ENCODE assay signal across 10 cellular contexts in genomic region chr17:48604770-48605329, GRCh38. TPM values are rescaled to one million over a fixed set of nuclear protein-coding genes. Genes with fewer than 3 reads are reported as not detected.
A peak's percentile ranks its signal among the peaks of the same experiment; 100 is the strongest.
DNase-seq lines count a peak whose midpoint lies in the region; ATAC-seq and TF ChIP-seq lines count a peak whose summit lies in the region.
"Had no signal": no experiment of that assay in that cellular context is flagged by ENCODE, and none has a peak within 500 bp of the region (broad histone marks: within the 10 kb centered on the region; RNA-seq: fewer than 3 reads in every experiment).

Gene HOXB6, minus strand, starts transcription at chr17:48604986. Its CDS starts 6,836 bp downstream, at chr17:48598150.

- H3K9me2 ChIP-seq in HCT116 (ENCODE audit: insufficient read depth): no peaks in the 10 kb centered on the region

- peaks cover 4% of the 10 kb centered on the region; the same call in 1 of the 2 replicates for H4K20me1 ChIP-seq in HCT116 (ENCODE audit: insufficient read depth)

- no peak for TF ChIP-seq RAD21 in HCT116 (IDR thresholded peaks at IDR 0.05; ENCODE audit: low read depth)

- H3K4me1 ChIP-seq in HCT116 (ENCODE audit: control insufficient read depth in 1 of 2, insufficient read depth in 2 of 2, low read length in 2 of 2) (peaks cover 45 to 69% of the 10 kb centered on the region in 2 experiments), iPS-15b (ENCODE audit: control insufficient read depth, insufficient read depth, low read length) (peaks cover 2% of the 10 kb centered on the region)
- H3K4me1 ChIP-seq: HAP-1 had no signal

- H3K9ac ChIP-seq in HCT116 (ENCODE audit: low read length) (peak within 1 kb of the TSS; percentile 83), iPS-15b (ENCODE audit: low read depth, low read length) (no peak within 1 kb of the TSS)

- POLR2A ChIA-PET in HCT116 (lab: Charles Lee): interaction anchor here (0.5 to 1.6 kb wide), 5 partner anchors 9 to 556 kb away, joined by 3 to 6 read pairs (median 4); partner anchors contain the start of gene NFE2L1

- TF ChIP-seq CTCF in HCT116 (IDR thresholded peaks at IDR 0.05 in 2 of 3, conservative IDR thresholded peaks at IDR 0.05 in 1 of 3; ENCODE audit: borderline replicate concordance in 1 of 3, insufficient read depth in 1 of 3, low read depth in 2 of 3, low read length in 2 of 3): 0 out of 6 replicates have a peak, but pooled peaks of 2 of the 3 experiments have one; percentile 8 to 9

- peaks cover 25% of the 10 kb centered on the region for H3K4me1 Mint-ChIP-seq in stimulated activated naive CD8-positive, alpha-beta T cell treated with anti-CD3 and anti-CD28 coated beads, Interleukin-15, amount 100 ng/mL, for 72 hours
- H3K4me1 Mint-ChIP-seq in activated T-helper 2 cell treated with anti-CD3 and anti-CD28 coated beads, Interferon-gamma antibody, Interleukin-2, Interleukin-4, amounts not matched to agents 10 μg/mL and 5 μg/mL and 100 μg/mL, durations not matched to agents 14 hours and 24 hours and 36 hours (ENCODE audit: low read depth): peaks cover 7% of the 10 kb centered on the region
- H3K4me1 Mint-ChIP-seq: activated T-helper 17 cell treated with anti-CD3 and anti-CD28 coated beads, Interleukin-2, amount 50 U/mL, for 72 hours had no signal

- no peaks in the 10 kb centered on the region for H3K36me3 Mint-ChIP-seq in activated T-helper 2 cell treated with anti-CD3 and anti-CD28 coated beads, Interferon-gamma antibody, Interleukin-2, Interleukin-4, amounts not matched to agents 10 μg/mL and 5 μg/mL and 100 μg/mL, durations not matched to agents 14 hours and 24 hours and 36 hours (ENCODE audit: low read depth)

- H3K9me3 ChIP-seq in HCT116 (ENCODE audit: control insufficient read depth in 1 of 2, insufficient read depth in 1 of 2, low read depth in 1 of 2, low read length in 2 of 2) (no peaks in the 10 kb centered on the region), iPS-15b (ENCODE audit: control insufficient read depth, insufficient read depth, low read length) (no peaks in the 10 kb centered on the region)
- H3K9me3 ChIP-seq: HAP-1 had no signal

- ATAC-seq in HCT116 (peak; percentile 35), GM21528 (IDR thresholded peaks at IDR 0.05; ENCODE audit: low FRiP score, unreplicated experiment) (no peak), GM18870 (IDR thresholded peaks at IDR 0.05; ENCODE audit: unreplicated experiment) (no peak)
- no peak for ATAC-seq in stimulated activated naive CD8-positive, alpha-beta T cell treated with anti-CD3 and anti-CD28 coated beads, Interleukin-15, amount 100 ng/mL, for 72 hours
- ATAC-seq: activated T-helper 17 cell treated with anti-CD3 and anti-CD28 coated beads, Interleukin-2, amount 50 U/mL, for 72 hours had no signal

- H3K27ac ChIP-seq in HCT116 (ENCODE audit: low read depth, low read length): peak within 1 kb of the TSS; percentile 94

- BruUV-seq in HCT116 (replicated peaks; lab: Mats Ljungman, UMichigan): TSS peak; percentile 73

- CTCF ChIA-PET in HCT116 (lab: Charles Lee): interaction anchor here (0.8 to 1.2 kb wide), 2 partner anchors 67 to 344 kb away, joined by 5 to 6 read pairs; no protein-coding TSS in a partner anchor

- H3K27me3 ChIP-seq in HCT116 (ENCODE audit: insufficient read depth, low read length) (no peaks in the 10 kb centered on the region), iPS-15b (ENCODE audit: control insufficient read depth, insufficient read depth, low read length) (peaks cover 99% of the 10 kb centered on the region)

- peak within 1 kb of the TSS; percentile 86 for H2AFZ ChIP-seq in HCT116 (ENCODE audit: low read depth, low read length, poor library complexity, severe bottlenecking)

- H3K9me3 Mint-ChIP-seq in stimulated activated naive CD8-positive, alpha-beta T cell treated with anti-CD3 and anti-CD28 coated beads, Interleukin-15, amount 100 ng/mL, for 72 hours: no peaks in the 10 kb centered on the region
- H3K9me3 Mint-ChIP-seq in activated T-helper 2 cell treated with anti-CD3 and anti-CD28 coated beads, Interferon-gamma antibody, Interleukin-2, Interleukin-4, amounts not matched to agents 10 μg/mL and 5 μg/mL and 100 μg/mL, durations not matched to agents 14 hours and 24 hours and 36 hours: no peaks in the 10 kb centered on the region
- H3K9me3 Mint-ChIP-seq: activated T-helper 17 cell treated with anti-CD3 and anti-CD28 coated beads, Interleukin-2, amount 50 U/mL, for 72 hours had no signal

- peak within 1 kb of the TSS; percentile 82 for H3K4me2 ChIP-seq in HCT116 (ENCODE audit: low read length)

- RAD21 ChIA-PET in HCT116 (lab: Charles Lee; ENCODE audit: low non-redundant PET in 1 of 2, low total read pairs in 2 of 2, uncharacterized antibody in 2 of 2, unreplicated experiment in 2 of 2): interaction anchor here (0.7 kb wide), 2 partner anchors 14 to 389 kb away, joined by 3 to 7 read pairs; no protein-coding TSS in a partner anchor

- H3K4me3 ChIP-seq in HCT116 (replicated peaks in 1 of 2; ENCODE audit: low read depth in 1 of 2, low read length in 2 of 2) (peak within 1 kb of the TSS; percentile 78 to 87), iPS-15b (ENCODE audit: low read depth, low read length) (peak within 1 kb of the TSS; percentile 13)
- H3K4me3 ChIP-seq: HAP-1 had no signal

- H3K4me3 Mint-ChIP-seq in stimulated activated naive CD8-positive, alpha-beta T cell treated with anti-CD3 and anti-CD28 coated beads, Interleukin-15, amount 100 ng/mL, for 72 hours: peak within 1 kb of the TSS; percentile 49 to 54
- H3K4me3 Mint-ChIP-seq in activated T-helper 2 cell treated with anti-CD3 and anti-CD28 coated beads, Interferon-gamma antibody, Interleukin-2, Interleukin-4, amounts not matched to agents 10 μg/mL and 5 μg/mL and 100 μg/mL, durations not matched to agents 14 hours and 24 hours and 36 hours (ENCODE audit: low read depth): no peak within 1 kb of the TSS
- H3K4me3 Mint-ChIP-seq: activated T-helper 17 cell treated with anti-CD3 and anti-CD28 coated beads, Interleukin-2, amount 50 U/mL, for 72 hours had no signal

- in situ Hi-C loops in SK-MEL-5 (cut with HindIII; ENCODE audit: low pct_unique_long_range_greater_than_20kb, low sequenced_read_pairs): no loop called here

- peak; percentile 86 for TF ChIP-seq POLR2A in HCT116 (IDR thresholded peaks at IDR 0.05; ENCODE audit: borderline replicate concordance, extremely low read depth, insufficient read depth, insufficient read length)

- intact Hi-C loops in HCT116 (cut with micrococcal nuclease): no loop called here
- intact Hi-C loops in activated T-helper 2 cell treated with anti-CD3 and anti-CD28 coated beads, Interferon-gamma antibody, Interleukin-2, Interleukin-4, amounts not matched to agents 10 μg/mL and 5 μg/mL and 100 μg/mL, durations not matched to agents 14 hours and 24 hours and 36 hours (cut with micrococcal nuclease): no loop called here

- peaks cover 75% of the 10 kb centered on the region for H3K79me2 ChIP-seq in HCT116 (ENCODE audit: insufficient read depth, low read length)

- no peak within 1 kb of the TSS for H3K27ac Mint-ChIP-seq in stimulated activated naive CD8-positive, alpha-beta T cell treated with anti-CD3 and anti-CD28 coated beads, Interleukin-15, amount 100 ng/mL, for 72 hours
- H3K27ac Mint-ChIP-seq in activated T-helper 2 cell treated with anti-CD3 and anti-CD28 coated beads, Interferon-gamma antibody, Interleukin-2, Interleukin-4, amounts not matched to agents 10 μg/mL and 5 μg/mL and 100 μg/mL, durations not matched to agents 14 hours and 24 hours and 36 hours: no peak within 1 kb of the TSS
- H3K27ac Mint-ChIP-seq: activated T-helper 17 cell treated with anti-CD3 and anti-CD28 coated beads, Interleukin-2, amount 50 U/mL, for 72 hours had no signal

- H3K36me3 ChIP-seq in HCT116 (ENCODE audit: control insufficient read depth in 1 of 2, insufficient read depth in 2 of 2, low read length in 2 of 2) (peaks cover 0 to 4% of the 10 kb centered on the region in 2 experiments; a peak in 1 of 4 replicates), iPS-15b (ENCODE audit: control insufficient read depth, insufficient read depth, low read length) (no peaks in the 10 kb centered on the region)
- H3K36me3 ChIP-seq: HAP-1 had no signal

- DNase-seq in HCT116 (ENCODE audit: low read depth, low spot score): no peak
- peak; percentile 58 for DNase-seq in SK-MEL-5 (ENCODE audit: low read depth, low spot score)
- no peak for DNase-seq in stimulated activated naive CD8-positive, alpha-beta T cell treated with anti-CD3 and anti-CD28 coated beads, Interleukin-15, amount 100 ng/mL, for 72 hours
- no peak for DNase-seq in activated T-helper 2 cell treated with anti-CD3 and anti-CD28 coated beads, Interferon-gamma antibody, Interleukin-2, Interleukin-4, amounts not matched to agents 10 μg/mL and 5 μg/mL and 100 μg/mL, durations not matched to agents 14 hours and 24 hours and 36 hours (ENCODE audit: low spot score)
- no peak for DNase-seq in stimulated activated CD4-positive, alpha-beta T cell treated with anti-CD3 and anti-CD28 coated beads, Interleukin-2, amount 100 ng/mL, for 48 hours

- peaks cover 100% of the 10 kb centered on the region for H3K27me3 Mint-ChIP-seq in stimulated activated naive CD8-positive, alpha-beta T cell treated with anti-CD3 and anti-CD28 coated beads, Interleukin-15, amount 100 ng/mL, for 72 hours
- H3K27me3 Mint-ChIP-seq in activated T-helper 2 cell treated with anti-CD3 and anti-CD28 coated beads, Interferon-gamma antibody, Interleukin-2, Interleukin-4, amounts not matched to agents 10 μg/mL and 5 μg/mL and 100 μg/mL, durations not matched to agents 14 hours and 24 hours and 36 hours (ENCODE audit: low read depth): peaks cover 90% of the 10 kb centered on the region

TF ChIP-seq in HCT116, 20 proteins besides CTCF, POLR2A, EP300 and RAD21 (continues in another document):
- peak; percentile 71 for TF ChIP-seq YY1 (IDR thresholded peaks at IDR 0.05; ENCODE audit: extremely low read depth, insufficient replicate concordance, low read depth, low read length)
- no peak for TF ChIP-seq FOSL1 (IDR thresholded peaks at IDR 0.05; ENCODE audit: low read depth)
- no peak for TF ChIP-seq CBX3 (IDR thresholded peaks at IDR 0.05; ENCODE audit: low read depth)
- peak; percentile 98 for TF ChIP-seq POLR2AphosphoS5 (IDR thresholded peaks at IDR 0.05; ENCODE audit: low read depth, low read length)
- TF ChIP-seq MAX (IDR thresholded peaks at IDR 0.05): no peak
- no peak for TF ChIP-seq EGR1 (IDR thresholded peaks at IDR 0.05; ENCODE audit: low read depth)
- no peak for TF ChIP-seq ZNF274 (IDR thresholded peaks at IDR 0.05; ENCODE audit: low read depth, low read length)
- TF ChIP-seq EZH2 (IDR thresholded peaks at IDR 0.05): no peak
- TF ChIP-seq SIN3A (IDR thresholded peaks at IDR 0.05; ENCODE audit: low read depth): no peak

RNA-seq across cellular contexts. Expression of gene HOXB6, which starts in this region (rescaled TPM):
- total RNA-seq in HCT116 (2021; ENCODE audit: unreplicated experiment): 64.8 TPM
- polyA plus RNA-seq in HCT116 (2012): 17.5 and 28.9 TPM in 2 replicates
- 2.8 and 5.2 TPM in 2 replicates for total RNA-seq in SK-MEL-5 (2014; rRNA removed; shearing (Covaris generic))
- 3.3 and 4.1 TPM in 2 replicates for polyA plus RNA-seq in SK-MEL-5 (2015; cell fraction: cytosol; rRNA removed)
- polyA plus RNA-seq in SK-MEL-5 (2015; cell fraction: nucleus; rRNA removed): 40.5 and 55.6 TPM in 2 replicates
- 0.52 and 0.62 TPM in 2 replicates for total RNA-seq in activated T-helper 2 cell treated with anti-CD3 and anti-CD28 coated beads, Interferon-gamma antibody, Interleukin-2, Interleukin-4, amounts not matched to agents 10 μg/mL and 5 μg/mL and 100 μg/mL, durations not matched to agents 14 hours and 24 hours and 36 hours

Comparison
In these comparisons a context has a peak if more than half of its experiments do, and no peak if none do; other contexts are left out.
1. RNA of gene HOXB6 (total RNA-seq): 64.8 TPM in HCT116 (single experiment); 2.8 to 5.2 TPM in SK-MEL-5 and 0.52 to 0.62 TPM in activated T-helper 2 cell treated with anti-CD3 and anti-CD28 coated beads, Interferon-gamma antibody, Interleukin-2, Interleukin-4, amounts not matched to agents 10 μg/mL and 5 μg/mL and 100 μg/mL, durations not matched to agents 14 hours and 24 hours and 36 hours; every median in the first group is over 10 times any median in the second.